ENCODE assay signal across 10 cellular contexts in genomic region chr7:85890244-85890811, GRCh38.
DNase-seq lines count a peak whose midpoint lies in the region; ATAC-seq and TF ChIP-seq lines count a peak whose summit lies in the region.
"Had no signal": no experiment of that assay in that cellular context is flagged by ENCODE, and none has a peak within 500 bp of the region (broad histone marks: within the 10 kb centered on the region; RNA-seq: fewer than 3 reads in every experiment).

No MANE protein-coding gene starts in this region.

- H3K9me3 ChIP-seq in upper lobe of right lung, result no peaks in the 10 kb centered on the region
- H3K9me3 ChIP-seq in CD4-positive, alpha-beta T cell (ENCODE audit: control insufficient read depth, low read length), result no peaks in the 10 kb centered on the region
- no peaks in the 10 kb centered on the region for H3K9me3 ChIP-seq in mucosa of descending colon

- H3K36me3 ChIP-seq in upper lobe of right lung (no peaks in the 10 kb centered on the region), mucosa of descending colon (ENCODE audit: low read depth) (no peaks in the 10 kb centered on the region)

- H3K4me3 Mint-ChIP-seq in CD4-positive, alpha-beta T cell, result no peak overlapping the region
- H3K4me3 Mint-ChIP-seq: T-helper 1 cell treated with Interleukin-12 subunit alpha and Interleukin-12 subunit beta and Interleukin-4 antibody, amounts not matched to agents 30 μg/mL and 1 μg/mL, for 36 hours had no signal

- no peaks in the 10 kb centered on the region for H3K27me3 ChIP-seq in upper lobe of right lung
- no peaks in the 10 kb centered on the region for H3K27me3 ChIP-seq in CD4-positive, alpha-beta T cell (ENCODE audit: control insufficient read depth, insufficient read depth, low read length)

- no peak overlapping the region for H3K27ac ChIP-seq in upper lobe of right lung
- H3K27ac ChIP-seq in CD4-positive, alpha-beta T cell (ENCODE audit: low read depth, low read length), result no peak overlapping the region
- H3K27ac ChIP-seq: skin epidermis had no signal

- H3K4me3 ChIP-seq in upper lobe of right lung (no peak overlapping the region), mucosa of descending colon (no peak overlapping the region)
- H3K4me3 ChIP-seq: skin epidermis had no signal

- H3K27me3 Mint-ChIP-seq in CD4-positive, alpha-beta T cell, result no peaks in the 10 kb centered on the region

- no peaks in the 10 kb centered on the region for H3K9me3 Mint-ChIP-seq in CD4-positive, alpha-beta T cell
- H3K9me3 Mint-ChIP-seq: T-helper 1 cell treated with Interleukin-12 subunit alpha and Interleukin-12 subunit beta and Interleukin-4 antibody, amounts not matched to agents 30 μg/mL and 1 μg/mL, for 36 hours had no signal

- no peaks in the 10 kb centered on the region for H3K4me1 ChIP-seq in upper lobe of right lung
- no peaks in the 10 kb centered on the region for H3K4me1 ChIP-seq in mucosa of descending colon (ENCODE audit: low read depth)

- intact Hi-C loops in upper lobe of right lung (cut with DNase I) (no loop called here), mucosa of descending colon (cut with DNase I, micrococcal nuclease) (no loop called here)
- intact Hi-C loops in CD4-positive, alpha-beta T cell (cut with DNase I, micrococcal nuclease), result no loop called here

- TF ChIP-seq CTCF in upper lobe of right lung (IDR thresholded peaks at IDR 0.05) (peak; percentile 56), mucosa of descending colon (IDR thresholded peaks at IDR 0.05) (no peak)
- no peak for TF ChIP-seq CTCF in CD4-positive, alpha-beta T cell (IDR thresholded peaks at IDR 0.05)

- H3K27ac Mint-ChIP-seq in CD4-positive, alpha-beta T cell, result no peak overlapping the region
- H3K27ac Mint-ChIP-seq: T-helper 1 cell treated with Interleukin-12 subunit alpha and Interleukin-12 subunit beta and Interleukin-4 antibody, amounts not matched to agents 30 μg/mL and 1 μg/mL, for 36 hours had no signal

- ATAC-seq in SK-N-SH treated with all-trans-retinoic acid at 6 μM for 48 hours (peak; percentile 94), upper lobe of right lung (peak; percentile 63), mucosa of descending colon (no peak)
- no peak for ATAC-seq in CD4-positive, alpha-beta T cell (ENCODE audit: poor library complexity)

- CTCF ChIA-PET in CD4-positive, alpha-beta T cell (lab: Charles Lee), result no interaction called here

- H3K4me1 Mint-ChIP-seq in CD4-positive, alpha-beta T cell (ENCODE audit: low read depth), result no peaks in the 10 kb centered on the region

- peak; percentile 57 for DNase-seq in GM03348 (ENCODE audit: low spot score)
- DNase-seq in H4 (ENCODE audit: low spot score), result peak; percentile 59
- peak; percentile 18 for DNase-seq in M059J (ENCODE audit: low read depth)
- DNase-seq in glomerular visceral epithelial cell (ENCODE audit: extremely low spot score), result peak; percentile 28
- DNase-seq in upper lobe of right lung, result no peak
- no peak for DNase-seq in CD4-positive, alpha-beta T cell
- DNase-seq in mucosa of descending colon, result no peak

- POLR2A ChIA-PET in CD4-positive, alpha-beta T cell (lab: Charles Lee), result no interaction called here

- H3K36me3 Mint-ChIP-seq in CD4-positive, alpha-beta T cell (ENCODE audit: low read depth), result no peaks in the 10 kb centered on the region

TF ChIP-seq in SK-N-SH treated with all-trans-retinoic acid at 6 μM for 48 hours, 23 proteins besides CTCF, POLR2A, EP300 and RAD21:
- TF ChIP-seq ISL1 (CRISPR knock-in tag; IDR thresholded peaks at IDR 0.05), result no peak
- TF ChIP-seq ZFP3 (CRISPR knock-in tag; IDR thresholded peaks at IDR 0.05), result no peak
- no peak for TF ChIP-seq RARB (CRISPR knock-in tag; IDR thresholded peaks at IDR 0.05)
- no peak for TF ChIP-seq TSHZ2 (CRISPR knock-in tag; IDR thresholded peaks at IDR 0.05)
- TF ChIP-seq ZFP30 (CRISPR knock-in tag; IDR thresholded peaks at IDR 0.05), result no peak
TF ChIP-seq in SK-N-SH treated with all-trans-retinoic acid at 6 μM for 48 hours: peak in this region for 0.

Comparison
In these comparisons a context has a peak if more than half of its experiments do, and no peak if none do; other contexts are left out.
1. DNase-seq: peak in GM03348 (single experiment), H4 (single experiment), M059J (single experiment) and glomerular visceral epithelial cell (single experiment); none in upper lobe of right lung (single experiment), CD4-positive, alpha-beta T cell (0 of 10) and mucosa of descending colon (0 of 3).
2. ATAC-seq: peak in SK-N-SH treated with all-trans-retinoic acid at 6 μM for 48 hours (single experiment) and upper lobe of right lung (single experiment); none in CD4-positive, alpha-beta T cell (single experiment) and mucosa of descending colon (single experiment).